21 cellular contexts compared by ENCODE assay signal in the genomic region with DNA sequence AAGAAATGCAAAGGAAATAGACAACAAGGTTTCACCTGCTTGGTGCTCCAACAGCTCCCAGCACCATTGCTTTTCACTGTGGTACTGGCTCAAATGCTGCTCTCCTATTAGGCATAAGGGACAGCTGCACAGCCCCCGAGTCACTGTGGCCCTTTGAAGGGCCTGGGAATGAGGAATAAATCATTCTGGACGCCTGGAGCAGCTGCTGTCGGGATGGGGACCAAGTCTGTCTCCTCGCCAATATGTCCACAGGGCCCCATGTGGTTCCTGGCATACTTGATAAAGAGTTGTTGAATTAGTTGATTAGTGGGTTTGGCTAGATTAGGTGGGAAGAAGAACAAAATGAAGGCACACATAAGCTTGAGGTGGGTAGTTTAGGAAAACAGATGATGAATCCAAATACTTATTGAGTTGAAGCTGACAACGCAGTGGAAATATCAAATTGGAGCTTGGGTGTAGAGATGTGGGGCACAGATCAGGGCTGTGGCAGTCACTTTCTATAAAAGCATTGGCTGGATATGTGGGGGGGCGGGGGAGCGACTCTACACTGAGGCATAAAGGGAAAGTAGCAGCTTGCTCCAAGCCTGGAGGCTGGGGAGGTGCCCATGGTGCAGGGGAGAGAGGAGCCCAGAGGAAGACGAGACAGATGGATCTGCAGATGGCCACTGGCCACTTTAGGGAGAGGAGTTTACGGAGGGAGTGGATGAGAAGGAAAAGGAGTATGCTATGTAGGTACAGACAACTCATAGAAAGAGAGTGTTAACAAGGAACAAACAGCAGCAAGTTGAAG. TPM values are rescaled to one million over a fixed set of nuclear protein-coding genes. Genes with fewer than 3 reads are reported as not detected.
"Had no signal": no experiment of that assay in that cellular context is flagged by ENCODE, and none has a peak within 500 bp of the region (broad histone marks: within the 10 kb centered on the region; RNA-seq: fewer than 3 reads in every experiment).

No MANE protein-coding gene starts in this region.

- DNase-seq: activated CD4-positive, alpha-beta T cell treated with anti-CD3 and anti-CD28 coated beads, Interleukin-2, amount 50 U/mL, for 48 hours; activated naive CD4-positive, alpha-beta T cell; activated naive CD8-positive, alpha-beta T cell treated with anti-CD3 and anti-CD28 coated beads, Interleukin-2, amount 10 ng/mL, durations not matched to agents 7 days and 5 days; cortex of kidney; gastrocnemius medialis; heart left ventricle; kidney glomerular epithelial cell; left ventricle myocardium inferior; mammary epithelial cell; naive thymus-derived CD4-positive, alpha-beta T cell; spleen; stimulated activated CD8-positive, alpha-beta memory T cell treated with anti-CD3 and anti-CD28 coated beads, Interleukin-4, amount 100 ng/mL, for 48 hours; stimulated activated naive CD4-positive, alpha-beta T cell; SW 1271 had no signal

- ATAC-seq: esophagus mucosa; gastrocnemius medialis; heart left ventricle; naive thymus-derived CD4-positive, alpha-beta T cell; sciatic nerve had no signal

RNA-seq across cellular contexts. Expression of a gene that starts 13.3 kb away (rescaled TPM):
- total RNA-seq: activated naive CD8-positive, alpha-beta T cell treated with anti-CD3 and anti-CD28 coated beads, Interleukin-2, amount 10 ng/mL, durations not matched to agents 7 days and 5 days; esophagus mucosa; gastrocnemius medialis; heart left ventricle; left ventricle myocardium inferior; mononuclear cell; naive thymus-derived CD4-positive, alpha-beta T cell; osteocyte; sciatic nerve; spleen; subcutaneous adipose tissue; T-helper 2 cell treated with Interferon-gamma antibody and Interleukin-4, amounts not matched to agents 100 ng/mL and 5 ng/mL, for 36 hours; urinary bladder had no signal
- polyA plus RNA-seq: heart left ventricle; naive thymus-derived CD4-positive, alpha-beta T cell; spleen; urinary bladder had no signal
